15 cellular contexts compared by ENCODE assay signal in the genomic region with DNA sequence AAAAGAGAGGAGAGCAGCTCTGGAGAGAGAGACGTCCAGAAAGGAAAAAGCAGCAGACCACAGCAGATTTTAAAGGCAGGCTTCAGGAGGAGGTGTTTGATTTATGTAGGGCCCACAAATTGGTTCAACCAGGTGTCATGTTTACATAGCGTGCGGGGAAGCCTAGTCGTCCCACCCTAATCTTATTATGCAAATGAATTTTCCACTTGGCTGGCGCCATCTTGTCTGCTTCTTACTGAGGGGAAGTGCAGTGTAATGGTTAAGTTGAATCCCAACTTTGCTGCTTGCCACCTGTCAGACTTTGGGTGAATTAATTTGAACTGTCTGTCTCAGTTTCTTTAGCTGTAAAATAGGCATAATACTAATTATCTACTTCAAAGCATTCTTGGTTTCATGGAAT.
A peak's percentile ranks its signal among the peaks of the same experiment; 100 is the strongest.
DNase-seq lines count a peak whose midpoint lies in the region; ATAC-seq and TF ChIP-seq lines count a peak whose summit lies in the region.
"Had no signal": no experiment of that assay in that cellular context is flagged by ENCODE, and none has a peak within 500 bp of the region (broad histone marks: within the 10 kb centered on the region; RNA-seq: fewer than 3 reads in every experiment).

No MANE protein-coding gene starts in this region.

- H3K9me3 Mint-ChIP-seq in stimulated activated memory B cell treated with anti-CD40 and anti-IgM and Interleukin-4, amounts not matched to agents 10 μg/mL and 1 μg/mL and 100 μg/mL, for 72 hours: peaks cover 5% of the 10 kb centered on the region

- WGBS in adrenal gland, 4 donors: 62 to 70% (median 67%) methylated on average over 5 of the region's 5 CpGs

- H3K27me3 ChIP-seq in adrenal gland: no peaks in the 10 kb centered on the region
- H3K27me3 ChIP-seq: BLaER1, ovary, thyroid gland had no signal

- TF ChIP-seq CTCF in adrenal gland (IDR thresholded peaks at IDR 0.05): no peak

- H3K4me1 Mint-ChIP-seq in stimulated activated memory B cell treated with anti-CD40 and anti-IgM and Interleukin-4, amounts not matched to agents 10 μg/mL and 1 μg/mL and 100 μg/mL, for 72 hours: peaks cover 38% of the 10 kb centered on the region

- DNase-seq in NCI-H1105 treated with DMSO at 0.1 percent for 48 hours (lab: John Stamatoyannopoulos, UW) (peak; percentile 41), NCI-H82 (lab: John Stamatoyannopoulos, UW) (peak; percentile 94), RPMI8226 (no peak), adrenal gland (no peak), NCI-H446 treated with DMSO at 0.1 percent for 48 hours (lab: John Stamatoyannopoulos, UW) (no peak)
- DNase-seq: activated CD4-positive, alpha-beta T cell treated with anti-CD3 and anti-CD28 coated beads, Interleukin-2, amount 50 U/mL, for 48 hours; effector CD8-positive, alpha-beta T cell; hippocampal formation; NCI-H1694 treated with DMSO at 0.1 percent for 48 hours; ovary; stimulated activated CD4-positive, alpha-beta T cell treated with anti-CD3 and anti-CD28 coated beads, Interleukin-4, amount 100 ng/mL, for 24 hours; thyroid gland had no signal

- H3K9me3 ChIP-seq in adrenal gland (replicated peaks in 1 of 3): no peaks in the 10 kb centered on the region
- H3K9me3 ChIP-seq: BLaER1, ovary, thyroid gland had no signal

- intact Hi-C loops in adrenal gland (cut with DNase I): no loop called here

- H3K36me3 ChIP-seq in adrenal gland (replicated peaks in 1 of 2): no peaks in the 10 kb centered on the region
- H3K36me3 ChIP-seq: BLaER1, ovary, thyroid gland had no signal

- ATAC-seq in GM19463 (IDR thresholded peaks at IDR 0.05; ENCODE audit: unreplicated experiment): peak; percentile 43
- peak; percentile 82 for ATAC-seq in stimulated activated memory B cell treated with anti-CD40 and anti-IgM and Interleukin-4, amounts not matched to agents 10 μg/mL and 1 μg/mL and 100 μg/mL, for 72 hours

- no peaks in the 10 kb centered on the region for H3K27me3 Mint-ChIP-seq in stimulated activated memory B cell treated with anti-CD40 and anti-IgM and Interleukin-4, amounts not matched to agents 10 μg/mL and 1 μg/mL and 100 μg/mL, for 72 hours

- H3K4me3 ChIP-seq in adrenal gland: no peak overlapping the region
- H3K4me3 ChIP-seq: BLaER1, ovary, thyroid gland had no signal

- no peak overlapping the region for H3K4me3 Mint-ChIP-seq in stimulated activated memory B cell treated with anti-CD40 and anti-IgM and Interleukin-4, amounts not matched to agents 10 μg/mL and 1 μg/mL and 100 μg/mL, for 72 hours

- no peak overlapping the region for H3K27ac ChIP-seq in adrenal gland
- H3K27ac ChIP-seq: BLaER1, ovary, thyroid gland had no signal

- no peaks in the 10 kb centered on the region for H3K36me3 Mint-ChIP-seq in stimulated activated memory B cell treated with anti-CD40 and anti-IgM and Interleukin-4, amounts not matched to agents 10 μg/mL and 1 μg/mL and 100 μg/mL, for 72 hours

- H3K4me1 ChIP-seq in adrenal gland (replicated peaks in 1 of 2): no peaks in the 10 kb centered on the region
- H3K4me1 ChIP-seq: BLaER1 had no signal

- TF ChIP-seq POLR2A in adrenal gland (IDR thresholded peaks at IDR 0.05): no peak

- H3K27ac Mint-ChIP-seq in stimulated activated memory B cell treated with anti-CD40 and anti-IgM and Interleukin-4, amounts not matched to agents 10 μg/mL and 1 μg/mL and 100 μg/mL, for 72 hours: peak overlapping the region; percentile 73

Comparison
In these comparisons a context has a peak if more than half of its experiments do, and no peak if none do; other contexts are left out.
1. DNase-seq: peak in NCI-H1105 treated with DMSO at 0.1 percent for 48 hours (single experiment) and NCI-H82 (single experiment); none in RPMI8226 (single experiment), adrenal gland (0 of 7) and NCI-H446 treated with DMSO at 0.1 percent for 48 hours (single experiment).